34 cellular contexts compared by ENCODE assay signal in genomic region chr12:97835541-97835940, GRCh38.
"Had no signal": no experiment of that assay in that cellular context is flagged by ENCODE, and none has a peak within 500 bp of the region (broad histone marks: within the 10 kb centered on the region; RNA-seq: fewer than 3 reads in every experiment).

No MANE protein-coding gene starts in this region.

- H3K9me3 ChIP-seq: MG63 had no signal

- H3K36me3 ChIP-seq: MG63 had no signal

- DNase-seq: Karpas-422, Kasumi-1, MG63, MM.1S, MV-4-11, NCI-H1048, NCI-H1092, NCI-H1092 treated with DMSO at 0.1 percent for 48 hours, NCI-H1105, NCI-H1105 treated with DMSO at 0.1 percent for 48 hours, NCI-H1417, NCI-H1417 treated with DMSO at 0.1 percent for 48 hours, NCI-H1436, NCI-H1436 treated with DMSO at 0.1 percent for 48 hours, NCI-H146, NCI-H1694, NCI-H1694 treated with DMSO at 0.1 percent for 48 hours, NCI-H187, NCI-H187 treated with DMSO at 0.1 percent for 48 hours, NCI-H1930, NCI-H2029, NCI-H2029 treated with DMSO at 0.1 percent for 48 hours, NCI-H2081, NCI-H2081 treated with DMSO at 0.1 percent for 48 hours, NCI-H2107, NCI-H2171, NCI-H2171 treated with DMSO at 0.1 percent for 48 hours, NCI-H2227 treated with DMSO at 0.1 percent for 48 hours, NCI-H226, NCI-H345, NCI-H446, NCI-H446 treated with DMSO at 0.1 percent for 48 hours, NCI-H510A, NCI-H510A treated with DMSO at 0.1 percent for 48 hours had no signal

- H3K4me3 ChIP-seq: MG63 had no signal

- H3K27me3 ChIP-seq: MG63 had no signal
